ENCODE assay signal across 10 cellular contexts in genomic region chr11:3583476-3583875, GRCh38. TPM values are rescaled to one million over a fixed set of nuclear protein-coding genes. Genes with fewer than 3 reads are reported as not detected.
DNase-seq lines count a peak whose midpoint lies in the region; FAIRE-seq and TF ChIP-seq lines count a peak whose summit lies in the region.
"Not testable (repeated sequence)": the region's sequence is repeated elsewhere in the genome, so short reads cannot be mapped to it uniquely, and the experiment has no call there.
"Had no signal": no experiment of that assay in that cellular context is flagged by ENCODE, and none has a peak within 500 bp of the region (broad histone marks: within the 10 kb centered on the region; RNA-seq: fewer than 3 reads in every experiment).

No MANE protein-coding gene starts in this region.

- not testable (repeated sequence) for TF ChIP-seq CTCF in A673 (conservative IDR thresholded peaks at IDR 0.05; ENCODE audit: low read depth, low read length); H1 (IDR thresholded peaks at IDR 0.05; ENCODE audit: control extremely low read depth in 1 of 3, insufficient read depth in 1 of 3, low read depth in 1 of 3, low read length in 3 of 3); hepatocyte (IDR thresholded peaks at IDR 0.05; ENCODE audit: poor library complexity); testis (IDR thresholded peaks at IDR 0.05)

- not testable (repeated sequence) for H3K27ac ChIP-seq in A673 (ENCODE audit: low read depth, low read length, poor library complexity, severe bottlenecking); H1 (ENCODE audit: low read depth, low read length); testis
- peak overlapping the region; percentile 31 for H3K27ac ChIP-seq in hepatocyte

- intact Hi-C loops in A673 (cut with micrococcal nuclease; ENCODE audit: unreplicated experiment); testis (cut with DNase I; ENCODE audit: low total_unique reads): not testable (repeated sequence)

- H3K9me3 ChIP-seq in A673 (ENCODE audit: low read depth, low read length, poor library complexity, severe bottlenecking); NT2/D1 (ENCODE audit: insufficient read depth, low read length); H1 (ENCODE audit: insufficient read depth in 2 of 2, low read depth in 1 of 2, low read length in 1 of 2); hepatocyte (ENCODE audit: low read depth); testis: not testable (repeated sequence)

- BruUV-seq in A673 (replicated peaks; lab: Mats Ljungman, UMichigan) = not testable (repeated sequence)

- H3K23ac ChIP-seq in H1 (ENCODE audit: insufficient read length) = not testable (repeated sequence)

- not testable (repeated sequence) for H3K4ac ChIP-seq in H1 (replicated peaks; ENCODE audit: insufficient read length, low read depth, low read length)

- H3K4me3 ChIP-seq in A673 (ENCODE audit: low read depth, low read length, poor library complexity, severe bottlenecking); NT2/D1 (ENCODE audit: insufficient read length, low read depth); H1 (ENCODE audit: extremely low read depth in 1 of 4, insufficient read depth in 2 of 4, low read depth in 3 of 4, low read length in 4 of 4); hepatocyte; testis: not testable (repeated sequence)

- not testable (repeated sequence) for FAIRE-seq in H1 (lab: Jason Lieb, UNC)

- 60% methylated on average over 2 of the region's 2 CpGs; no CpG with 5 or more reads in 1 of the 2 experiments for WGBS in H1 (ENCODE audit: extremely low coverage in 1 of 2, insufficient coverage in 1 of 2, insufficient read length in 1 of 2, insufficient replicate concordance in 2 of 2, low coverage in 1 of 2, low lambda C conversion rate in 2 of 2, missing lambda C conversion rate in 1 of 2), 2 experiments
- WGBS in hepatocyte (ENCODE audit: low lambda C conversion rate, missing lambda C conversion rate) = 52% methylated on average over 2 of the region's 2 CpGs
- WGBS in testis, 2 donors = 53 to 68% methylated on average over 2 of the region's 2 CpGs

- H2AK5ac ChIP-seq in H1 (ENCODE audit: low read depth, low read length) = not testable (repeated sequence)

- H3K27me3 ChIP-seq in A673 (replicated peaks; ENCODE audit: insufficient read depth, low read depth, low read length, poor library complexity); H1 (replicated peaks in 1 of 4; ENCODE audit: control insufficient read depth in 3 of 4, extremely low read depth in 1 of 4, insufficient read depth in 3 of 4, low read length in 3 of 4); hepatocyte; testis: not testable (repeated sequence)
- H3K27me3 ChIP-seq in NT2/D1 (ENCODE audit: insufficient read depth, insufficient read length) = peaks cover 23% of the 10 kb centered on the region

- not testable (repeated sequence) for TF ChIP-seq POLR2A in H1 (IDR thresholded peaks at IDR 0.05; ENCODE audit: control extremely low read depth in 1 of 2, low read depth in 2 of 2, low read length in 2 of 2); testis (IDR thresholded peaks at IDR 0.05)

- not testable (repeated sequence) for H4K91ac ChIP-seq in H1 (replicated peaks; ENCODE audit: insufficient read length, low read length)

- not testable (repeated sequence) for H4K5ac ChIP-seq in H1 (ENCODE audit: insufficient read length, low read depth, low read length)

- not testable (repeated sequence) for H3K79me1 ChIP-seq in H1 (ENCODE audit: low read depth, low read length)

- H4K20me1 ChIP-seq in H1 (replicated peaks in 1 of 2; ENCODE audit: control insufficient read depth in 1 of 2, insufficient read depth in 2 of 2, low read length in 2 of 2); hepatocyte (ENCODE audit: insufficient read depth, poor library complexity, severe bottlenecking): not testable (repeated sequence)

- not testable (repeated sequence) for H2BK15ac ChIP-seq in H1 (ENCODE audit: low read length)

- not testable (repeated sequence) for H3K36me3 ChIP-seq in A673 (ENCODE audit: insufficient read depth, low read length, poor library complexity, severe bottlenecking); NT2/D1 (ENCODE audit: insufficient read depth, insufficient read length, low read length); H1 (ENCODE audit: control insufficient read depth in 2 of 4, insufficient read depth in 4 of 4, low read length in 3 of 4); hepatocyte (replicated peaks; ENCODE audit: insufficient read depth, low read depth); testis (ENCODE audit: low read depth, missing control alignments)

- H3K56ac ChIP-seq in H1 (replicated peaks; ENCODE audit: insufficient read length, low read depth, low read length) = not testable (repeated sequence)

- H2BK12ac ChIP-seq in H1 (ENCODE audit: low read depth, low read length) = not testable (repeated sequence)

- not testable (repeated sequence) for TF ChIP-seq RAD21 in H1 (IDR thresholded peaks at IDR 0.05 in 1 of 2, conservative IDR thresholded peaks at IDR 0.05 in 1 of 2; ENCODE audit: low read depth in 2 of 2, low read length in 2 of 2)

- TF ChIP-seq EP300 in H1 (IDR thresholded peaks at IDR 0.05; ENCODE audit: borderline replicate concordance in 1 of 2, low read depth in 2 of 2, low read length in 2 of 2) = not testable (repeated sequence)

- not testable (repeated sequence) for H2BK20ac ChIP-seq in H1 (ENCODE audit: low read length)

- H3K23me2 ChIP-seq in H1 (ENCODE audit: low read depth, low read length) = not testable (repeated sequence)

- H3K79me2 ChIP-seq in H1 (ENCODE audit: control insufficient read depth in 1 of 2, insufficient read depth in 2 of 2, low read length in 2 of 2); hepatocyte: not testable (repeated sequence)

- not testable (repeated sequence) for H3K14ac ChIP-seq in H1 (ENCODE audit: insufficient read length)

- H3K4me1 ChIP-seq in A673 (ENCODE audit: insufficient read depth, low read length, poor library complexity, severe bottlenecking); NT2/D1 (ENCODE audit: insufficient read depth, insufficient read length); H1 (replicated peaks in 1 of 4; ENCODE audit: control insufficient read depth in 3 of 4, insufficient read depth in 4 of 4, low read length in 3 of 4); hepatocyte (ENCODE audit: insufficient read depth); testis: not testable (repeated sequence)

- H2BK5ac ChIP-seq in H1 (ENCODE audit: low read depth, low read length) = not testable (repeated sequence)

- CTCF ChIA-PET in A673 (lab: Charles Lee) = not testable (repeated sequence)
- CTCF ChIA-PET in H1 (lab: Charles Lee; ENCODE audit: partially characterized antibody) = interaction anchor here (1.3 to 1.4 kb wide), 2 partner anchors 25 to 106 kb away, joined by 4 to 5 read pairs; no protein-coding TSS in a partner anchor

- H3K9ac ChIP-seq in NT2/D1 (ENCODE audit: insufficient read length, low read depth); H1 (replicated peaks in 1 of 4; ENCODE audit: extremely low read depth in 1 of 4, low read depth in 3 of 4, low read length in 3 of 4): not testable (repeated sequence)

- H4K8ac ChIP-seq in H1 (ENCODE audit: extremely low read depth, insufficient read depth, low read length) = not testable (repeated sequence)

- H3K4me2 ChIP-seq in H1 (ENCODE audit: insufficient read depth in 1 of 2, low read depth in 2 of 2, low read length in 2 of 2) = 0 out of 4 replicates have a peak overlapping the region, but pooled peaks of 1 of the 2 experiments have one; percentile 21
- not testable (repeated sequence) for H3K4me2 ChIP-seq in hepatocyte

- POLR2A ChIA-PET in A673 (lab: Charles Lee; ENCODE audit: low non-redundant PET); H1 (lab: Charles Lee; ENCODE audit: partially characterized antibody): not testable (repeated sequence)

- not testable (repeated sequence) for H3K9me2 ChIP-seq in hepatocyte (replicated peaks; ENCODE audit: insufficient read depth)

- not testable (repeated sequence) for H3K18ac ChIP-seq in H1 (ENCODE audit: extremely low read depth, low read length)

- DNase-seq in A673 (ENCODE audit: low spot score) (peak; percentile 57), ELF-1 (ENCODE audit: low read depth, low spot score) (peak; percentile 37), HCEC 1CT (peak; percentile 4), NT2/D1 (ENCODE audit: low read depth, low spot score) (peak; percentile 93), H1 (ENCODE audit: low read depth in 1 of 2, low spot score in 2 of 2) (peak; percentile 65 to 80), kidney tubule cell (ENCODE audit: low spot score) (peak; percentile 55), testis (peak; percentile 19)
- not testable (repeated sequence) for DNase-seq in hepatocyte (ENCODE audit: low spot score)

- H2AFZ ChIP-seq in H1 (ENCODE audit: low read length); hepatocyte: not testable (repeated sequence)

- H2BK120ac ChIP-seq in H1 (replicated peaks; ENCODE audit: low read depth, low read length) = not testable (repeated sequence)

RNA-seq across cellular contexts. Expression of gene ART5, which starts 58.3 kb away (rescaled TPM):
- total RNA-seq in A673 (2021) (not detected in 2 replicates), hepatocyte (2.3 and 6.3 TPM in 2 replicates), testis (10 to 100 TPM in 1 of 2 donors, 1 to 10 TPM in 1; 9.9 to 31.7 TPM)
- total RNA-seq in H1 (2021; fragmentation: NEBNext Ultra II Directional; extraction: Animal tissue kit (Norgen Biotek cat#: 25700)) = 7.2 and 7.5 TPM in 2 replicates
- polyA plus RNA-seq in H1 (2011; rRNA removed) (6.0 and 9.1 TPM in 2 replicates), hepatocyte (12.4 and 19.3 TPM in 2 replicates), testis (ENCODE audit: insufficient read depth, low read depth, low replicate concordance) (50.8 TPM)
- polyA plus RNA-seq in H1 (2011; cell fraction: cytosol; rRNA removed) = 7.8 TPM
- 10.1 TPM for polyA plus RNA-seq in H1 (2011; cell fraction: nucleus; rRNA removed)
- 6.6 to 9.7 TPM (median 7.5 TPM) in 4 replicates for polyA plus RNA-seq in H1 (2012, experiment 1 of 2)
- polyA plus RNA-seq in H1 (2012, experiment 2 of 2) = 8.8 TPM
- polyA plus RNA-seq in H1 (2013, experiment 1 of 2) = 11.2 TPM
- polyA plus RNA-seq in H1 (2013, experiment 2 of 2) = 12.0 TPM
- polyA minus RNA-seq in H1 (2011; rRNA and poly(A)+ RNA removed) = 3.1 and 3.6 TPM in 2 replicates
- 3.0 TPM for polyA minus RNA-seq in H1 (2011; cell fraction: cytosol; rRNA and poly(A)+ RNA removed)
- polyA minus RNA-seq in H1 (2011; cell fraction: nucleus; rRNA and poly(A)+ RNA removed) = 7.4 TPM
- total RNA-seq: CD4-positive, CD25-positive, alpha-beta regulatory T cell; SJSA1 had no signal
- polyA plus RNA-seq: CD4-positive, CD25-positive, alpha-beta regulatory T cell had no signal
